In the genomic region with DNA sequence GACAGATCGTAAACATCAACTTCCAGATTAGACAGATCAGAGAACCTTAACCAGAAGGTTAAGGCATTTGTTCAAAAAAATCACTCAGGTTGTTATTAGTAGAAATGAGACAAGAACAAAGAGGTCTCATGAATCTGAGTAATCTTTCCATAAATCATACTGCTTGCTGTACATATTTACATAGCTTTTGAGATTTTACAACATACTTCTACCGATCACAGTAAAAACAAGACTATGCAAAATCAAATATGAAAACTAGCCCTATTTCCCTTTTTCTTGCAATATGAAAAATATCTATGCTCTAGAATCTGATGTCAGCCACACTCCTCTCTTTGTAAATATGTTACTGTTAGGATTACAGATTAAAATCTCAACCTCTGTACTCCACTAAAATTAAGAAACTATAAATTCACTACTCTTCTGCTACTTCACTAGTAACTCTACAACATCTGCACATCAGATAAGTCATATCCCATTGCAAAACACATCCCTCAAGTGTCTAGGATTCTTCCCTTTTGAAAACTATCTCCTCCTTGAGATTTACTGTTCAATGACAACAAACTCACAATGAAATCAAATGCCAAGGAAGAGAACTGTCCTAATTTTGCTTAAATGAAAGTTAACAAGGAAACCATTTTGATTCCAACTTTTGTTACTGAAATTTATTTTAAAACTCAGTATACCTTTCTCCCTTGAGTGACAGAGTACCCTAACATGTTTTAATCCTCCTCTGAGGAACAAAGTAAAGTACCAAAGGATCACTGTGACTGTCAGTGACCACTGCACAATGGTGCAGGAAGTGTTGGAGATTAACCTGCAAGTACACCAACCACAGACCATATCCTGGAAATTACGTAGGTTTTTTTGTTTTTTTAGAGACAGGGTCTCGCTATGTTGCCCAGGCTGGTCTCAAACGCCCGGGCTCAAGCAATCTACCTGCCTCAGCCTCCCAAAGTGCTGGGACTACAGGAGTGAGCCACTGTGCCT, we compare ENCODE assay signal across 9 cellular contexts. TPM values are rescaled to one million over a fixed set of nuclear protein-coding genes. Genes with fewer than 3 reads are reported as not detected.
DNase-seq lines count a peak whose midpoint lies in the region; ATAC-seq and TF ChIP-seq lines count a peak whose summit lies in the region.
"Had no signal": no experiment of that assay in that cellular context is flagged by ENCODE, and none has a peak within 500 bp of the region (broad histone marks: within the 10 kb centered on the region; RNA-seq: fewer than 3 reads in every experiment).

No MANE protein-coding gene starts in this region.

- ATAC-seq in HG02870 (IDR thresholded peaks at IDR 0.05; ENCODE audit: unreplicated experiment) (peak; percentile 68), T-cell (replicated peaks in 1 of 4) (peak; percentile 54 to 85 (median 74)), GM21381 (IDR thresholded peaks at IDR 0.05; ENCODE audit: unreplicated experiment) (no peak)
- peak; percentile 62 for ATAC-seq in stimulated activated memory B cell treated with anti-CD40 and anti-IgM and Interleukin-4, amounts not matched to agents 10 μg/mL and 1 μg/mL and 100 μg/mL, for 72 hours

- H3K9me3 Mint-ChIP-seq in activated naive CD4-positive, alpha-beta T cell treated with anti-CD3 and anti-CD28 coated beads for 36 hours: no peaks in the 10 kb centered on the region
- H3K9me3 Mint-ChIP-seq in T-cell (no peaks in the 10 kb centered on the region), nephron progenitor cell (no peaks in the 10 kb centered on the region)
- no peaks in the 10 kb centered on the region for H3K9me3 Mint-ChIP-seq in stimulated activated memory B cell treated with anti-CD40 and anti-IgM and Interleukin-4, amounts not matched to agents 10 μg/mL and 1 μg/mL and 100 μg/mL, for 72 hours
- H3K9me3 Mint-ChIP-seq: endodermal cell had no signal

- H3K36me3 Mint-ChIP-seq in activated naive CD4-positive, alpha-beta T cell treated with anti-CD3 and anti-CD28 coated beads for 36 hours (ENCODE audit: low read depth): peaks cover 3% of the 10 kb centered on the region
- H3K36me3 Mint-ChIP-seq in T-cell (peaks cover 6% of the 10 kb centered on the region), nephron progenitor cell (ENCODE audit: low read depth) (peaks cover 32% of the 10 kb centered on the region)
- peaks cover 9% of the 10 kb centered on the region for H3K36me3 Mint-ChIP-seq in stimulated activated memory B cell treated with anti-CD40 and anti-IgM and Interleukin-4, amounts not matched to agents 10 μg/mL and 1 μg/mL and 100 μg/mL, for 72 hours

- CTCF ChIA-PET in activated naive CD4-positive, alpha-beta T cell treated with anti-CD3 and anti-CD28 coated beads for 36 hours (lab: Charles Lee): interaction anchor here (1.1 kb wide), 1 partner anchor 20 kb away, joined by 3 read pairs; no protein-coding TSS in a partner anchor
- CTCF ChIA-PET in T-cell (lab: Charles Lee): no interaction called here

- no peak overlapping the region for H3K4me3 Mint-ChIP-seq in activated naive CD4-positive, alpha-beta T cell treated with anti-CD3 and anti-CD28 coated beads for 36 hours
- H3K4me3 Mint-ChIP-seq in T-cell (peak overlapping the region; percentile 17 to 34 (median 32)), nephron progenitor cell (no peak overlapping the region)
- peak overlapping the region; percentile 16 for H3K4me3 Mint-ChIP-seq in stimulated activated memory B cell treated with anti-CD40 and anti-IgM and Interleukin-4, amounts not matched to agents 10 μg/mL and 1 μg/mL and 100 μg/mL, for 72 hours
- H3K4me3 Mint-ChIP-seq: endodermal cell had no signal

- intact Hi-C loops in activated naive CD4-positive, alpha-beta T cell treated with anti-CD3 and anti-CD28 coated beads for 36 hours (cut with micrococcal nuclease): loop anchor here (1.0 to 10.0 kb wide), 8 partner anchors 12 to 407 kb away; a partner anchor contains a TSS

- no peak for TF ChIP-seq CTCF in nephron progenitor cell (IDR thresholded peaks at IDR 0.05)

- H3K27me3 Mint-ChIP-seq in activated naive CD4-positive, alpha-beta T cell treated with anti-CD3 and anti-CD28 coated beads for 36 hours (ENCODE audit: low read depth): no peaks in the 10 kb centered on the region
- H3K27me3 Mint-ChIP-seq in T-cell (no peaks in the 10 kb centered on the region), nephron progenitor cell (ENCODE audit: low read depth, poor library complexity) (no peaks in the 10 kb centered on the region)
- H3K27me3 Mint-ChIP-seq in stimulated activated memory B cell treated with anti-CD40 and anti-IgM and Interleukin-4, amounts not matched to agents 10 μg/mL and 1 μg/mL and 100 μg/mL, for 72 hours: no peaks in the 10 kb centered on the region

- POLR2A ChIA-PET in T-cell (lab: Charles Lee): interaction anchor here in 1 of 2 donors (0.7 kb wide), 1 partner anchor 43 kb away, joined by 3 read pairs; no protein-coding TSS in a partner anchor

- peak overlapping the region; percentile 85 for H3K27ac Mint-ChIP-seq in activated naive CD4-positive, alpha-beta T cell treated with anti-CD3 and anti-CD28 coated beads for 36 hours
- peak overlapping the region; percentile 62 to 79 for H3K27ac Mint-ChIP-seq in T-cell
- H3K27ac Mint-ChIP-seq in stimulated activated memory B cell treated with anti-CD40 and anti-IgM and Interleukin-4, amounts not matched to agents 10 μg/mL and 1 μg/mL and 100 μg/mL, for 72 hours: peak overlapping the region; percentile 54
- no peak overlapping the region for H3K27ac Mint-ChIP-seq in nephron progenitor cell
- H3K27ac Mint-ChIP-seq: endodermal cell had no signal

- H3K4me1 Mint-ChIP-seq in activated naive CD4-positive, alpha-beta T cell treated with anti-CD3 and anti-CD28 coated beads for 36 hours (ENCODE audit: low read depth): peaks cover 59% of the 10 kb centered on the region
- peaks cover 53 to 65% (median 60%) of the 10 kb centered on the region in 3 donors for H3K4me1 Mint-ChIP-seq in T-cell
- peaks cover 56% of the 10 kb centered on the region for H3K4me1 Mint-ChIP-seq in stimulated activated memory B cell treated with anti-CD40 and anti-IgM and Interleukin-4, amounts not matched to agents 10 μg/mL and 1 μg/mL and 100 μg/mL, for 72 hours
- peaks cover 44% of the 10 kb centered on the region for H3K4me1 Mint-ChIP-seq in nephron progenitor cell

- peak; percentile 41 for DNase-seq in activated naive CD4-positive, alpha-beta T cell treated with anti-CD3 and anti-CD28 coated beads for 36 hours
- DNase-seq in activated naive CD4-positive, alpha-beta T cell treated with Interleukin-2 at 50 U/mL for 16 hours: no peak
- peak in 7 of 34 experiments; percentile 5 to 29 (median 17) for DNase-seq in T-cell
- no peak for DNase-seq in nephron progenitor cell
- no peak for DNase-seq in NCI-H524 (lab: John Stamatoyannopoulos, UW)
- DNase-seq: endodermal cell had no signal

RNA-seq across cellular contexts. Expression of a gene that starts 12.8 kb away (rescaled TPM):
- 10 to 100 TPM; 38.4 to 40.5 TPM for total RNA-seq in activated naive CD4-positive, alpha-beta T cell treated with anti-CD3 and anti-CD28 coated beads for 36 hours
- total RNA-seq in T-cell: 10 to 100 TPM; 29.2 to 38.3 (median 33.2) TPM

Comparison
In these comparisons a context has a peak if more than half of its experiments do, and no peak if none do; other contexts are left out.
1. H3K4me3 Mint-ChIP-seq: peak in T-cell (3 of 3) and stimulated activated memory B cell treated with anti-CD40 and anti-IgM and Interleukin-4, amounts not matched to agents 10 μg/mL and 1 μg/mL and 100 μg/mL, for 72 hours (single experiment); none in activated naive CD4-positive, alpha-beta T cell treated with anti-CD3 and anti-CD28 coated beads for 36 hours (single experiment) and nephron progenitor cell (single experiment).